In genomic region chr7:148912151-148912550, GRCh38 we compare ENCODE assay signal across 24 cellular contexts. TPM values are rescaled to one million over a fixed set of nuclear protein-coding genes. Genes with fewer than 3 reads are reported as not detected.
DNase-seq lines count a peak whose midpoint lies in the region; ATAC-seq, FAIRE-seq and TF ChIP-seq lines count a peak whose summit lies in the region.
"Had no signal": no experiment of that assay in that cellular context is flagged by ENCODE, and none has a peak within 500 bp of the region (broad histone marks: within the 10 kb centered on the region; RNA-seq: fewer than 3 reads in every experiment).

No MANE protein-coding gene starts in this region.

- 13% methylated on average over 4 of the region's 4 CpGs for WGBS in K562 (ENCODE audit: insufficient coverage, low coverage, missing lambda C conversion rate)

- DNase-seq in activated CD4-positive, alpha-beta T cell treated with anti-CD3 and anti-CD28 coated beads, Interleukin-2, amount 10 ng/mL, durations not matched to agents 24 days and 14 days = no peak
- no peak for DNase-seq in activated CD4-positive, alpha-beta T cell treated with anti-CD3 and anti-CD28 coated beads, Interleukin-2, amount 50 U/mL, for 48 hours
- DNase-seq in activated CD4-positive, alpha-beta memory T cell treated with anti-CD3 and anti-CD28 coated beads, Interleukin-2, amount 10 ng/mL, durations not matched to agents 7 days and 5 days = no peak
- DNase-seq in K562 (ENCODE audit: extremely low read depth in 1 of 4, low spot score in 3 of 4) (no peak), GM10248 (ENCODE audit: extremely low spot score) (no peak), colonic mucosa (no peak), sciatic nerve (ENCODE audit: low spot score) (no peak)
- DNase-seq: activated CD4-positive, alpha-beta T cell treated with anti-CD3 and anti-CD28 coated beads, Interleukin-2, amount 50 U/mL, for 4 hours; activated effector memory CD4-positive, alpha-beta T cell treated with Interleukin-2 at 50 U/mL for 16 hours; anterior cingulate cortex; hypothalamus; Kasumi-1; naive B cell; NCI-H1048; NCI-H1694 treated with DMSO at 0.1 percent for 48 hours; NCI-H526; SHP77 treated with DMSO at 0.1 percent for 48 hours had no signal

- no peak overlapping the region for H2AFZ ChIP-seq in K562 (ENCODE audit: low read depth, low read length)

- in situ Hi-C loops in K562 (cut with MboI) = no loop called here

- no peak for TF ChIP-seq EP300 in K562 (IDR thresholded peaks at IDR 0.05; ENCODE audit: low read length)

- TF ChIP-seq CTCF in K562 (IDR thresholded peaks at IDR 0.05 in 2 of 3, conservative IDR thresholded peaks at IDR 0.05 in 1 of 3; ENCODE audit: insufficient read depth in 2 of 3, low read depth in 1 of 3, low read length in 3 of 3) (no peak), GM10248 (IDR thresholded peaks at IDR 0.05; ENCODE audit: control extremely low read depth, extremely low read depth, low read depth, missing control alignments) (no peak), colonic mucosa (IDR thresholded peaks at IDR 0.05) (no peak)

- H3K9me3 Mint-ChIP-seq in activated CD4-positive, alpha-beta T cell treated with anti-CD3 and anti-CD28 coated beads, Interleukin-2, amount 10 ng/mL, durations not matched to agents 24 days and 14 days = no peaks in the 10 kb centered on the region
- no peaks in the 10 kb centered on the region for H3K9me3 Mint-ChIP-seq in activated CD4-positive, alpha-beta memory T cell treated with anti-CD3 and anti-CD28 coated beads, Interleukin-2, amount 10 ng/mL, durations not matched to agents 7 days and 5 days
- H3K9me3 Mint-ChIP-seq: dendritic cell treated with granulocyte-macrophage colony-stimulating factor and Interleukin-4, amounts not matched to agents 40 ng/mL and 50 ng/mL, for 4 days; naive B cell had no signal

- H3K9me1 ChIP-seq in K562 (ENCODE audit: control insufficient read depth, insufficient read depth, low read length) = no peaks in the 10 kb centered on the region

- no peak for FAIRE-seq in K562 (lab: Jason Lieb, UNC)
- FAIRE-seq: A204.1, small intestine had no signal

- TF ChIP-seq POLR2A in K562 (conservative IDR thresholded peaks at IDR 0.05) = no peak

- H3K27ac ChIP-seq in BLaER1 treated with 17β-estradiol and CSF1 and Interleukin-3, amounts not matched to agents 10 nM and 100 nM = peak overlapping the region in 1 of 11 experiments; percentile 50; a peak in 2 of 22 replicates
- H3K27ac ChIP-seq in K562 (ENCODE audit: extremely low read depth, low read depth, low read length) (no peak overlapping the region), colonic mucosa (no peak overlapping the region)

- peaks cover 3% of the 10 kb centered on the region for H3K36me3 Mint-ChIP-seq in activated CD4-positive, alpha-beta T cell treated with anti-CD3 and anti-CD28 coated beads, Interleukin-2, amount 10 ng/mL, durations not matched to agents 24 days and 14 days (ENCODE audit: low read depth)
- H3K36me3 Mint-ChIP-seq in activated CD4-positive, alpha-beta memory T cell treated with anti-CD3 and anti-CD28 coated beads, Interleukin-2, amount 10 ng/mL, durations not matched to agents 7 days and 5 days (ENCODE audit: low read depth) = no peaks in the 10 kb centered on the region
- H3K36me3 Mint-ChIP-seq: naive B cell had no signal

- CTCF ChIA-PET in activated CD4-positive, alpha-beta memory T cell treated with anti-CD3 and anti-CD28 coated beads, Interleukin-2, amount 10 ng/mL, durations not matched to agents 7 days and 5 days (lab: Charles Lee) = interaction anchor here (0.9 to 2.7 kb wide), 3 partner anchors 10 to 51 kb away, joined by 3 to 19 read pairs (median 6); no protein-coding TSS in a partner anchor
- CTCF ChIA-PET in K562 (lab: Yijun Ruan, JAX; ENCODE audit: low intra/inter-chr PET ratio) = no interaction called here
- CTCF ChIA-PET in GM10248 (lab: Yijun Ruan, JAX) = interaction anchor here (1.0 to 1.4 kb wide), 6 partner anchors 10 to 337 kb away, joined by 3 to 4 read pairs (median 3); no protein-coding TSS in a partner anchor

- intact Hi-C loops in activated CD4-positive, alpha-beta T cell treated with anti-CD3 and anti-CD28 coated beads, Interleukin-2, amount 10 ng/mL, durations not matched to agents 24 days and 14 days (cut with micrococcal nuclease) = loop anchor here (2.0 to 10.0 kb wide), 2 partner anchors 13 to 333 kb away; no protein-coding TSS in a partner anchor
- intact Hi-C loops in K562 (cut with micrococcal nuclease) = no loop called here
- intact Hi-C loops in colonic mucosa (cut with DNase I) = no loop called here
- intact Hi-C loops in sciatic nerve (cut with DNase I) = no loop called here

- peaks cover 63% of the 10 kb centered on the region for H3K4me1 Mint-ChIP-seq in activated CD4-positive, alpha-beta T cell treated with anti-CD3 and anti-CD28 coated beads, Interleukin-2, amount 10 ng/mL, durations not matched to agents 24 days and 14 days
- peaks cover 49% of the 10 kb centered on the region for H3K4me1 Mint-ChIP-seq in activated CD4-positive, alpha-beta memory T cell treated with anti-CD3 and anti-CD28 coated beads, Interleukin-2, amount 10 ng/mL, durations not matched to agents 7 days and 5 days

- no peak overlapping the region for H3K4me3 ChIP-seq in BLaER1 treated with 17β-estradiol and CSF1 and Interleukin-3, amounts not matched to agents 10 nM and 100 nM
- H3K4me3 ChIP-seq in K562 (no peak overlapping the region), colonic mucosa (no peak overlapping the region)

- ATAC-seq in K562 (no peak), sciatic nerve (no peak)
- ATAC-seq: left lobe of liver, Panc1 had no signal

- H4K20me1 ChIP-seq in BLaER1 treated with 17β-estradiol and CSF1 and Interleukin-3, amounts not matched to agents 10 nM and 100 nM = no peaks in the 10 kb centered on the region
- H4K20me1 ChIP-seq in K562 (replicated peaks; ENCODE audit: control insufficient read depth, insufficient read depth, low read length) = peaks cover 7% of the 10 kb centered on the region

- H3K4me2 ChIP-seq in BLaER1 treated with 17β-estradiol and CSF1 and Interleukin-3, amounts not matched to agents 10 nM and 100 nM = peak overlapping the region in 9 of 11 experiments; percentile 12 to 86 (median 78); a peak in 17 of 22 replicates
- no peak overlapping the region for H3K4me2 ChIP-seq in K562 (ENCODE audit: insufficient read depth, low read length)

- peak overlapping the region in 1 of 11 experiments; percentile 47; a peak in 1 of 22 replicates for H3K9ac ChIP-seq in BLaER1 treated with 17β-estradiol and CSF1 and Interleukin-3, amounts not matched to agents 10 nM and 100 nM
- no peak overlapping the region for H3K9ac ChIP-seq in K562 (ENCODE audit: insufficient read depth in 1 of 2, low read depth in 2 of 2, low read length in 2 of 2)
- no peak overlapping the region for H3K9ac ChIP-seq in colonic mucosa (ENCODE audit: low read depth in 2 of 2, low read length in 2 of 2)

- BruUV-seq in K562 (replicated peaks; lab: Mats Ljungman, UMichigan) = no TSS peak

- peak overlapping the region; percentile 84 for H3K4me3 Mint-ChIP-seq in activated CD4-positive, alpha-beta T cell treated with anti-CD3 and anti-CD28 coated beads, Interleukin-2, amount 10 ng/mL, durations not matched to agents 24 days and 14 days
- no peak overlapping the region for H3K4me3 Mint-ChIP-seq in activated CD4-positive, alpha-beta memory T cell treated with anti-CD3 and anti-CD28 coated beads, Interleukin-2, amount 10 ng/mL, durations not matched to agents 7 days and 5 days
- H3K4me3 Mint-ChIP-seq: B cell; dendritic cell treated with granulocyte-macrophage colony-stimulating factor and Interleukin-4, amounts not matched to agents 40 ng/mL and 50 ng/mL, for 4 days; naive B cell had no signal

- H3K9me3 ChIP-seq in BLaER1 treated with 17β-estradiol and CSF1 and Interleukin-3, amounts not matched to agents 10 nM and 100 nM (replicated peaks in 1 of 11) = no peaks in the 10 kb centered on the region
- no peaks in the 10 kb centered on the region for H3K9me3 ChIP-seq in K562 (replicated peaks; ENCODE audit: control insufficient read depth, insufficient read depth, low read depth, low read length)
- no peaks in the 10 kb centered on the region for H3K9me3 ChIP-seq in colonic mucosa

- H3K4me1 ChIP-seq in BLaER1 treated with 17β-estradiol and CSF1 and Interleukin-3, amounts not matched to agents 10 nM and 100 nM = peaks cover 24 to 63% (median 44%) of the 10 kb centered on the region in 10 experiments
- H3K4me1 ChIP-seq in K562 (replicated peaks in 1 of 2; ENCODE audit: control insufficient read depth in 2 of 2, insufficient read depth in 2 of 2, low read length in 2 of 2) (peaks cover 7 to 10% of the 10 kb centered on the region in 2 experiments), colonic mucosa (no peaks in the 10 kb centered on the region)

- peaks cover 1% of the 10 kb centered on the region for H3K27me3 Mint-ChIP-seq in activated CD4-positive, alpha-beta T cell treated with anti-CD3 and anti-CD28 coated beads, Interleukin-2, amount 10 ng/mL, durations not matched to agents 24 days and 14 days
- H3K27me3 Mint-ChIP-seq in activated CD4-positive, alpha-beta memory T cell treated with anti-CD3 and anti-CD28 coated beads, Interleukin-2, amount 10 ng/mL, durations not matched to agents 7 days and 5 days = peaks cover 10% of the 10 kb centered on the region

- H3K27ac Mint-ChIP-seq in activated CD4-positive, alpha-beta T cell treated with anti-CD3 and anti-CD28 coated beads, Interleukin-2, amount 10 ng/mL, durations not matched to agents 24 days and 14 days = peak overlapping the region; percentile 98
- peak overlapping the region; percentile 85 for H3K27ac Mint-ChIP-seq in activated CD4-positive, alpha-beta memory T cell treated with anti-CD3 and anti-CD28 coated beads, Interleukin-2, amount 10 ng/mL, durations not matched to agents 7 days and 5 days
- H3K27ac Mint-ChIP-seq: B cell; dendritic cell treated with granulocyte-macrophage colony-stimulating factor and Interleukin-4, amounts not matched to agents 40 ng/mL and 50 ng/mL, for 4 days had no signal

- H3K27me3 ChIP-seq in BLaER1 treated with 17β-estradiol and CSF1 and Interleukin-3, amounts not matched to agents 10 nM and 100 nM = no peaks in the 10 kb centered on the region
- H3K27me3 ChIP-seq in K562 (ENCODE audit: control insufficient read depth in 2 of 2, insufficient read depth in 2 of 2, low read length in 2 of 2) (peaks cover 31 to 49% of the 10 kb centered on the region in 2 experiments), colonic mucosa (no peaks in the 10 kb centered on the region)

- POLR2A ChIA-PET in activated CD4-positive, alpha-beta memory T cell treated with anti-CD3 and anti-CD28 coated beads, Interleukin-2, amount 10 ng/mL, durations not matched to agents 7 days and 5 days (lab: Charles Lee) = interaction anchor here (0.9 to 4.1 kb wide), 9 partner anchors 11 to 348 kb away, joined by 3 to 39 read pairs (median 4); partner anchors contain the start of genes EZH2 and ZNF398
- POLR2A ChIA-PET in K562 (lab: Yijun Ruan, JAX) (interaction anchor here (0.7 to 3.5 kb wide), 5 partner anchors 8 to 29 kb away, joined by 3 to 19 read pairs (median 5); no protein-coding TSS in a partner anchor), GM10248 (lab: Yijun Ruan, JAX) (interaction anchor here (0.5 kb wide), 2 partner anchors 22 to 1825 kb away, joined by 4 read pairs; no protein-coding TSS in a partner anchor)

- no peak for TF ChIP-seq RAD21 in K562 (CRISPR knock-in tag; conservative IDR thresholded peaks at IDR 0.05 in 1 of 2, IDR thresholded peaks at IDR 0.05 in 1 of 2)

- H3K36me3 ChIP-seq in BLaER1 treated with 17β-estradiol and CSF1 and Interleukin-3, amounts not matched to agents 10 nM and 100 nM = no peaks in the 10 kb centered on the region
- H3K36me3 ChIP-seq in K562 (ENCODE audit: control insufficient read depth, insufficient read depth, low read length) = no peaks in the 10 kb centered on the region
- no peaks in the 10 kb centered on the region for H3K36me3 ChIP-seq in colonic mucosa

- H3K79me2 ChIP-seq in K562 (ENCODE audit: control insufficient read depth, insufficient read depth, low read length) = no peaks in the 10 kb centered on the region

RNA-seq across cellular contexts. Expression of gene EZH2, which starts 28.1 kb away (rescaled TPM):
- 120 and 126 TPM in 2 replicates for total RNA-seq in activated CD4-positive, alpha-beta T cell treated with anti-CD3 and anti-CD28 coated beads, Interleukin-2, amount 10 ng/mL, durations not matched to agents 24 days and 14 days
- total RNA-seq in activated CD4-positive, alpha-beta memory T cell treated with anti-CD3 and anti-CD28 coated beads, Interleukin-2, amount 10 ng/mL, durations not matched to agents 7 days and 5 days = 10 to 100 TPM; 87.7 to 88.4 TPM
- total RNA-seq in K562 (2011; cell fraction: chromatin; rRNA removed; ENCODE audit: low replicate concordance) = 140 and 431 TPM in 2 replicates
- total RNA-seq in K562 (2011; cell fraction: nucleolus; rRNA removed) = 73.7 and 105 TPM in 2 replicates
- 141 and 150 TPM in 2 replicates for total RNA-seq in K562 (2011; cell fraction: nucleoplasm; rRNA removed)
- total RNA-seq in K562 (2014; rRNA removed) (93.8 and 109 TPM in 2 replicates), K562 (2014; rRNA removed; fragmentation: Illumina TruSeq; extraction: Trizol) (98.6 and 116 TPM in 2 replicates), K562 (2015; rRNA removed; fragmentation: Illumina TruSeq; extraction: Trizol) (82.7 and 88.5 TPM in 2 replicates), K562 (2021) (109 and 118 TPM in 2 replicates), colonic mucosa (10 to 100 TPM; 13.4 to 31.7 TPM), sciatic nerve (4.4 TPM)
- polyA plus RNA-seq in K562 (2011; rRNA removed) (172 and 175 TPM in 2 replicates), K562 (2014; fragmentation: Illumina TruSeq; extraction: Trizol) (146 and 170 TPM in 2 replicates), K562 (2014; fragmentation: Nextera tagmentation; extraction: Ambion mirVana) (10 to 100 TPM; 48.7 to 63.0 TPM), K562 (2014; rRNA removed) (137 and 157 TPM in 2 replicates)
- polyA plus RNA-seq in K562 (2011; cell fraction: cytosol; rRNA removed) = 52.3 and 86.8 TPM in 2 replicates
- polyA plus RNA-seq in K562 (2011; cell fraction: nucleus; rRNA removed) = 308 and 479 TPM in 2 replicates
- polyA plus RNA-seq in K562 (2012) = 96.3 and 101 TPM in 2 replicates
- polyA minus RNA-seq in K562 (2011; rRNA and poly(A)+ RNA removed) = 123 and 134 TPM in 2 replicates
- 54.2 and 59.2 TPM in 2 replicates for polyA minus RNA-seq in K562 (2011; cell fraction: cytosol; rRNA and poly(A)+ RNA removed)
- polyA minus RNA-seq in K562 (2011; cell fraction: nucleus; rRNA and poly(A)+ RNA removed) = 83.7 and 175 TPM in 2 replicates
